ENCODE assay signal across 9 cellular contexts in genomic region chr3:66469220-66469640, GRCh38. TPM values are rescaled to one million over a fixed set of nuclear protein-coding genes. Genes with fewer than 3 reads are reported as not detected.
A peak's percentile ranks its signal among the peaks of the same experiment; 100 is the strongest.
DNase-seq lines count a peak whose midpoint lies in the region; ATAC-seq, FAIRE-seq and TF ChIP-seq lines count a peak whose summit lies in the region.
"Had no signal": no experiment of that assay in that cellular context is flagged by ENCODE, and none has a peak within 500 bp of the region (broad histone marks: within the 10 kb centered on the region; RNA-seq: fewer than 3 reads in every experiment).

No MANE protein-coding gene starts in this region.

- no peak for TF ChIP-seq CTCF in bronchial epithelial cell (IDR thresholded peaks at IDR 0.05; ENCODE audit: insufficient read depth, low read length, severe bottlenecking)
- TF ChIP-seq CTCF in gastroesophageal sphincter (IDR thresholded peaks at IDR 0.05) = no peak
- TF ChIP-seq CTCF in right atrium auricular region (IDR thresholded peaks at IDR 0.05) = no peak
- no peak for TF ChIP-seq CTCF in body of pancreas (IDR thresholded peaks at IDR 0.05)

- no peaks in the 10 kb centered on the region for H3K27me3 ChIP-seq in bronchial epithelial cell (ENCODE audit: control insufficient read depth, insufficient read depth, low read length)
- H3K27me3 ChIP-seq in gastroesophageal sphincter = no peaks in the 10 kb centered on the region
- H3K27me3 ChIP-seq in right atrium auricular region = no peaks in the 10 kb centered on the region
- no peaks in the 10 kb centered on the region for H3K27me3 ChIP-seq in body of pancreas

- no peak for TF ChIP-seq POLR2A in gastroesophageal sphincter (IDR thresholded peaks at IDR 0.05)
- no peak for TF ChIP-seq POLR2A in body of pancreas (IDR thresholded peaks at IDR 0.05)

- no peak for TF ChIP-seq EP300 in gastroesophageal sphincter (IDR thresholded peaks at IDR 0.05)

- peak; percentile 38 for DNase-seq in bronchial epithelial cell (ENCODE audit: low read depth)
- DNase-seq in dermis blood vessel endothelial cell = no peak
- no peak for DNase-seq in right atrium auricular region (ENCODE audit: low spot score)
- no peak for DNase-seq in body of pancreas
- DNase-seq: head of caudate nucleus had no signal

- H3K4me3 ChIP-seq in bronchial epithelial cell (ENCODE audit: low read depth, low read length) (no peak overlapping the region), gastroesophageal sphincter (no peak overlapping the region), right atrium auricular region (no peak overlapping the region), body of pancreas (no peak overlapping the region)

- H3K27ac ChIP-seq in gastroesophageal sphincter = no peak overlapping the region
- H3K27ac ChIP-seq in right atrium auricular region = no peak overlapping the region
- H3K27ac ChIP-seq in body of pancreas = peak overlapping the region in 1 of 4 donors; percentile 36

- H3K9me3 ChIP-seq in gastroesophageal sphincter = no peaks in the 10 kb centered on the region
- no peaks in the 10 kb centered on the region for H3K9me3 ChIP-seq in right atrium auricular region
- H3K9me3 ChIP-seq in body of pancreas = no peaks in the 10 kb centered on the region

- FAIRE-seq in bronchial epithelial cell (lab: Jason Lieb, UNC) = no peak

- intact Hi-C loops in body of pancreas (cut with DNase I) = no loop called here

- 93 to 97% methylated on average over 4 of the region's 4 CpGs for WGBS in gastroesophageal sphincter (ENCODE audit: low coverage in 1 of 2), 2 donors
- 67 to 71% methylated on average over 4 of the region's 4 CpGs for WGBS in body of pancreas, 2 donors

- no peaks in the 10 kb centered on the region for H3K36me3 ChIP-seq in bronchial epithelial cell (ENCODE audit: control insufficient read depth, insufficient read depth, low read length)
- H3K36me3 ChIP-seq in gastroesophageal sphincter = no peaks in the 10 kb centered on the region
- H3K36me3 ChIP-seq in right atrium auricular region = no peaks in the 10 kb centered on the region
- no peaks in the 10 kb centered on the region for H3K36me3 ChIP-seq in body of pancreas (replicated peaks in 1 of 2; ENCODE audit: insufficient read depth in 1 of 2, low read depth in 2 of 2)

- ATAC-seq in GM18517 (IDR thresholded peaks at IDR 0.05; ENCODE audit: unreplicated experiment) (peak; percentile 73), GM21526 (IDR thresholded peaks at IDR 0.05; ENCODE audit: low FRiP score, unreplicated experiment) (peak; percentile 68), HG03354 (IDR thresholded peaks at IDR 0.05; ENCODE audit: poor library complexity, severe bottlenecking, unreplicated experiment) (peak; percentile 70), gastroesophageal sphincter (no peak), body of pancreas (no peak)

- peaks cover 14 to 97% (median 19%) of the 10 kb centered on the region in 3 donors for H3K4me1 ChIP-seq in gastroesophageal sphincter
- H3K4me1 ChIP-seq in right atrium auricular region = peaks cover 0 to 34% of the 10 kb centered on the region in 2 donors
- H3K4me1 ChIP-seq in body of pancreas = peaks cover 93% of the 10 kb centered on the region

RNA-seq across cellular contexts. Expression of gene LRIG1, which starts 31.6 kb away (rescaled TPM):
- total RNA-seq in bronchial epithelial cell = 11.6 and 30.9 TPM in 2 replicates
- total RNA-seq in gastroesophageal sphincter = 100 to 1,000 TPM; 104 to 217 (median 157) TPM
- 33.7 and 71.0 TPM in 2 replicates for total RNA-seq in dermis blood vessel endothelial cell
- 100 to 1,000 TPM; 147 to 179 TPM for total RNA-seq in right atrium auricular region
- total RNA-seq in body of pancreas = 100 to 1,000 TPM; 111 to 114 TPM

Comparison
In these comparisons a context has a peak if more than half of its experiments do, and no peak if none do; other contexts are left out.
1. ATAC-seq: peak in GM18517 (single experiment), GM21526 (single experiment) and HG03354 (single experiment); none in gastroesophageal sphincter (single experiment) and body of pancreas (single experiment).